ENCODE assay signal across 32 cellular contexts in the genomic region with DNA sequence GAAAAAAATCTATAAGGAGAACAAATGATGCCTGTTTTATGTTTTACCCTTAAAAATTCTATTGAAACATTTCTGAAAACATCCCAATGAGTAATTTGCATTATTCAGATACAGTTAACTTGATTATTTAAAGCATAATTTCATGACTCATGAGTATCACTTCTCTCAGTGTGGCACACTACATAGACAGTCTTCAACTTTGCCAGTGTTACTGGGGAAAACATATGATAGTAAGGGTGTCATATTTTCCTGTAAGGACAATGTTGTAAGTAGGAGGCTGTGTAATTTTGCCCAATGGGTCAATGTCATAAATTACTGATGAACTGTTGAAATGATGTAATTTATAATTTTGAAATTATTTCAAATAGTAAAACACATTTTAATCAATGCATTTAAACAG.
"Had no signal": no experiment of that assay in that cellular context is flagged by ENCODE, and none has a peak within 500 bp of the region (broad histone marks: within the 10 kb centered on the region; RNA-seq: fewer than 3 reads in every experiment).

No MANE protein-coding gene starts in this region.

- H3K4me3 ChIP-seq: colonic mucosa, esophagus muscularis mucosa, heart right ventricle, left lung, mucosa of descending colon, prostate gland, right atrium auricular region, smooth muscle cell, stomach, testis, tibial artery had no signal

- FAIRE-seq: endothelial cell of umbilical vein, islet of Langerhans had no signal

- H3K4me3 Mint-ChIP-seq: dendritic cell treated with granulocyte-macrophage colony-stimulating factor and Interleukin-4, amounts not matched to agents 40 ng/mL and 50 ng/mL, for 4 days; mesothelial cell of epicardium; naive B cell; nephron progenitor cell; type B pancreatic cell had no signal

- ATAC-seq: heart right ventricle, left cardiac atrium, left lung, mucosa of descending colon, sciatic nerve had no signal

- H3K36me3 Mint-ChIP-seq: mesothelial cell of epicardium, naive B cell, type B pancreatic cell had no signal

- H3K27ac Mint-ChIP-seq: dendritic cell treated with granulocyte-macrophage colony-stimulating factor and Interleukin-4, amounts not matched to agents 40 ng/mL and 50 ng/mL, for 4 days; mesothelial cell of epicardium; naive B cell; nephron progenitor cell; type B pancreatic cell had no signal

- H3K36me3 ChIP-seq: colonic mucosa, esophagus muscularis mucosa, heart right ventricle, left lung, prostate gland, right atrium auricular region, stomach had no signal

- H3K27me3 Mint-ChIP-seq: type B pancreatic cell had no signal

- DNase-seq: colonic mucosa; effector memory CD4-positive, alpha-beta T cell; foreskin melanocyte; glutamatergic neuron; heart right ventricle; hippocampal formation; left cardiac atrium; left lung; mesenchymal stem cell; mucosa of descending colon; naive B cell; nephron progenitor cell; nucleus accumbens; stimulated activated CD4-positive, alpha-beta T cell treated with anti-CD3 and anti-CD28 coated beads, Interleukin-12 subunit alpha, Interleukin-12 subunit beta, amount 100 ng/mL, for 4 hours; stimulated activated CD4-positive, alpha-beta T cell treated with anti-CD3 and anti-CD28 coated beads, Interleukin-1b, Interleukin-23, amount 100 ng/mL, for 48 hours; stimulated activated CD4-positive, alpha-beta T cell treated with anti-CD3 and anti-CD28 coated beads, Interleukin-4, amount 100 ng/mL, for 1 hour; stimulated activated CD8-positive, alpha-beta memory T cell treated with anti-CD3 and anti-CD28 coated beads, Interleukin-4, amount 100 ng/mL, for 48 hours; stimulated activated naive CD4-positive, alpha-beta T cell treated with Interleukin-2 at 50 U/mL for 16 hours; stomach; substantia nigra; testis; tibial artery had no signal

- H3K27me3 ChIP-seq: colonic mucosa, right atrium auricular region, stomach, testis, tibial artery had no signal

- H3K4me1 Mint-ChIP-seq: naive B cell, nephron progenitor cell had no signal
